20 cellular contexts compared by ENCODE assay signal in the genomic region with DNA sequence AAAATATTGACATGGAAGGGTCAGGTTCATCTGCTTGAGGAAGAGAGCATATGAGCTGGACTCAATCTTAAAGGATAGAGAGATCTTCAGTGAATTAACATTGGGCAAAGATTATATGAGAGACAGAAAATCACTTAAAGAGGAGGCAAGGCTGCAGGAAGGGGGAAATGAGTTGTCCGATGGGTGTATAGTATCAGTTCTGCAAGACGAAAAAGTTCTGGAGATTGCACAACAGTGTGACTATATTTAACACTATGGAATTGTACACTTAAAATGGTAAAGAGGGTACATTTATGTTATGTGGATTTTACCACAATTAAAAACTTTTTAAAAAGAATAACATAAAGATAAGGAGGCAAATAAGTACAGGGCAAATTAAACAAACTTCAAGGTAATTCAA.
DNase-seq lines count a peak whose midpoint lies in the region; ATAC-seq and TF ChIP-seq lines count a peak whose summit lies in the region.
"Had no signal": no experiment of that assay in that cellular context is flagged by ENCODE, and none has a peak within 500 bp of the region (broad histone marks: within the 10 kb centered on the region; RNA-seq: fewer than 3 reads in every experiment).

No MANE protein-coding gene starts in this region.

- peak; percentile 68 for ATAC-seq in Right ventricle myocardium superior (ENCODE audit: poor library complexity)
- ATAC-seq in heart left ventricle: no peak
- no peak for ATAC-seq in HG02759 (IDR thresholded peaks at IDR 0.05; ENCODE audit: unreplicated experiment)

- no peak for DNase-seq in Right ventricle myocardium superior
- no peak for DNase-seq in heart left ventricle
- peak; percentile 54 for DNase-seq in SIG-M5 (lab: John Stamatoyannopoulos, UW)
- DNase-seq in globus pallidus (ENCODE audit: low spot score): peak; percentile 12
- DNase-seq in substantia nigra (lab: John Stamatoyannopoulos, UW): no peak
- no peak for DNase-seq in stimulated activated naive CD4-positive, alpha-beta T cell (lab: John Stamatoyannopoulos, UW)
- no peak for DNase-seq in NCI-H1930 (lab: John Stamatoyannopoulos, UW)
- DNase-seq: 8988T; activated B cell treated with CpG ODN at 0.5 μM for 24 hours; activated CD4-positive, alpha-beta T cell treated with anti-CD3 and anti-CD28 coated beads, Interleukin-2, amount 50 U/mL, for 4 hours; activated naive CD4-positive, alpha-beta T cell treated with anti-CD3 and anti-CD28 coated beads, Interleukin-2, amount 50 U/mL, for 16 hours; COR-L47; DMS79; endodermal cell; GF-D8; NCI-H1436; NCI-H2107 had no signal

- no peak for TF ChIP-seq POLR2A in heart left ventricle (IDR thresholded peaks at IDR 0.05)

- H3K9me3 ChIP-seq in heart left ventricle: no peaks in the 10 kb centered on the region
- H3K9me3 ChIP-seq: gastroesophageal sphincter had no signal

- peaks cover 0 to 20% (median 0%) of the 10 kb centered on the region in 12 donors for H3K4me1 ChIP-seq in heart left ventricle
- H3K4me1 ChIP-seq: gastroesophageal sphincter had no signal

- WGBS in heart left ventricle, 4 donors: 67 to 76% (median 70%) methylated on average over 2 of the region's 2 CpGs

- H3K27ac ChIP-seq in heart left ventricle (peak overlapping the region in 1 of 12 donors; percentile 77), substantia nigra (ENCODE audit: low read depth, low read length, poor library complexity, severe bottlenecking) (peak overlapping the region; percentile 28)
- H3K27ac ChIP-seq: coronary artery, gastroesophageal sphincter had no signal

- H3K4me3 ChIP-seq in heart left ventricle: no peak overlapping the region
- H3K4me3 ChIP-seq: coronary artery, gastroesophageal sphincter had no signal

- no peaks in the 10 kb centered on the region for H3K27me3 ChIP-seq in heart left ventricle
- H3K27me3 ChIP-seq: gastroesophageal sphincter had no signal

- H3K36me3 ChIP-seq in heart left ventricle: peaks cover 0 to 97% (median 57%) of the 10 kb centered on the region in 9 donors

- TF ChIP-seq CTCF in heart left ventricle (IDR thresholded peaks at IDR 0.05): no peak

- intact Hi-C loops in Right ventricle myocardium superior (cut with DNase I) (no loop called here), heart left ventricle (cut with DNase I) (loop anchor here in 1 of 10 donors (10.0 kb wide), 1 partner anchor 439 kb away; no protein-coding TSS in a partner anchor)

Comparison
In these comparisons a context has a peak if more than half of its experiments do, and no peak if none do; other contexts are left out.
1. DNase-seq: peak in SIG-M5 (single experiment) and globus pallidus (single experiment); none in Right ventricle myocardium superior (single experiment), heart left ventricle (0 of 5), substantia nigra (0 of 49), stimulated activated naive CD4-positive, alpha-beta T cell (0 of 6) and NCI-H1930 (0 of 2).